Comparison of ENCODE assay signal across 8 cellular contexts in the genomic region with DNA sequence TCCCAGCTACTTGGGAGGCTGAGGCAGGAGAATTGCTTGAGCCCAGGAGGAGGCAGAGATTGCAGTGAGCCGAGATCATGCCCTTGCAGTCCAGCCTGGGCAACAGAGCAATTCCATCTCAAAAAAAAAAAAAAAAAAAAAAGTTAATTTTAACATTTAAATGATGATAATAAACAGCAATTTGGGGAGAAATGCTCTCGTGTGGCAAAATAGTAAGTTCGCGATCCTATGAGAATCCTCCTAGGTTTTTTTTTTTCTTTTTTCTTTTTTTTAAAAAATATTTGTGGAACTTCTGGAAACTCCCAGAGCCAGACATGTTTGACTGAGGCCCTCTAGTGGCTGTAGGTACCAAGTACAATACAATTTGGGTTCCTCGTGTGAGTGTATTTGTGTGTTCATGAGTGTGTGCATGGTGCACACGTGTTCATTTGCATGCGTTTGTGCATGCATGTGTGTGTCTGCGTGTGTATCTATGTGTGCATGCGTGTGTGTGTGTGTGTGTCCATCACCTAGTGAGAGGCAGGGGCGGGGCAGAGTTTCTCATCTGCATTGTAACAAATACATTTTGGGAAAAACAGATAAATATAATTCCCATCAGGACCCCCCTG. TPM values are rescaled to one million over a fixed set of nuclear protein-coding genes. Genes with fewer than 3 reads are reported as not detected.
DNase-seq lines count a peak whose midpoint lies in the region; ATAC-seq, FAIRE-seq and TF ChIP-seq lines count a peak whose summit lies in the region.

No MANE protein-coding gene starts in this region.

- FAIRE-seq in H54 (lab: Jason Lieb, UNC): no peak

- no peak for TF ChIP-seq POLR2A in H54 (IDR thresholded peaks at IDR 0.05; ENCODE audit: low read depth, low read length)

- H3K4me3 ChIP-seq in fibroblast of villous mesenchyme (ENCODE audit: low read depth, low read length): no peak overlapping the region

- H3K27ac Mint-ChIP-seq in osteocyte (ENCODE audit: unreplicated experiment): no peak overlapping the region

- ATAC-seq in activated T-cell treated with anti-CD3 and anti-CD28 coated beads, Interleukin-2, amount 50 U/mL, for 4 hours: peak; percentile 32 to 51
- ATAC-seq in GM19397 (IDR thresholded peaks at IDR 0.05; ENCODE audit: unreplicated experiment) (no peak), omental fat pad (ENCODE audit: low FRiP score) (no peak)

- peak; percentile 31 for DNase-seq in COLO668 (lab: John Stamatoyannopoulos, UW; ENCODE audit: unreplicated experiment)
- peak; percentile 70 for DNase-seq in H54 (ENCODE audit: insufficient read length, low spot score)
- peak; percentile 48 for DNase-seq in NCI-H460 (ENCODE audit: extremely low read depth, low read depth)
- DNase-seq in activated T-cell treated with anti-CD3 and anti-CD28 coated beads, Interleukin-2, amount 50 U/mL, for 4 hours: peak; percentile 25
- peak; percentile 76 for DNase-seq in fibroblast of villous mesenchyme (ENCODE audit: low read depth)
- DNase-seq in osteocyte (ENCODE audit: extremely low spot score, unreplicated experiment): no peak
- DNase-seq in omental fat pad (ENCODE audit: low spot score): no peak

- peaks cover 9% of the 10 kb centered on the region for H3K27me3 Mint-ChIP-seq in activated T-cell treated with anti-CD3 and anti-CD28 coated beads, Interleukin-2, amount 50 U/mL, for 4 hours (ENCODE audit: low read depth)
- peaks cover 7% of the 10 kb centered on the region for H3K27me3 Mint-ChIP-seq in osteocyte (ENCODE audit: unreplicated experiment)

- no peaks in the 10 kb centered on the region for H3K36me3 Mint-ChIP-seq in activated T-cell treated with anti-CD3 and anti-CD28 coated beads, Interleukin-2, amount 50 U/mL, for 4 hours (ENCODE audit: insufficient read depth)
- H3K36me3 Mint-ChIP-seq in osteocyte (ENCODE audit: unreplicated experiment): no peaks in the 10 kb centered on the region

- no peaks in the 10 kb centered on the region for H3K9me3 Mint-ChIP-seq in activated T-cell treated with anti-CD3 and anti-CD28 coated beads, Interleukin-2, amount 50 U/mL, for 4 hours
- no peaks in the 10 kb centered on the region for H3K9me3 Mint-ChIP-seq in osteocyte (ENCODE audit: unreplicated experiment)

- H3K4me3 Mint-ChIP-seq in activated T-cell treated with anti-CD3 and anti-CD28 coated beads, Interleukin-2, amount 50 U/mL, for 4 hours: no peak overlapping the region
- no peak overlapping the region for H3K4me3 Mint-ChIP-seq in osteocyte (ENCODE audit: unreplicated experiment)

- peaks cover 3% of the 10 kb centered on the region for H3K4me1 Mint-ChIP-seq in activated T-cell treated with anti-CD3 and anti-CD28 coated beads, Interleukin-2, amount 50 U/mL, for 4 hours (ENCODE audit: low read depth)
- H3K4me1 Mint-ChIP-seq in osteocyte (ENCODE audit: unreplicated experiment): peaks cover 8% of the 10 kb centered on the region

- TF ChIP-seq CTCF in fibroblast of villous mesenchyme (IDR thresholded peaks at IDR 0.05; ENCODE audit: insufficient read depth, low read depth, low read length): peak; percentile 85
- TF ChIP-seq CTCF in osteocyte (IDR thresholded peaks at IDR 0.05): peak; percentile 84
- peak in 1 of 3 donors; percentile 11 for TF ChIP-seq CTCF in omental fat pad (IDR thresholded peaks at IDR 0.05)

RNA-seq across cellular contexts. Expression of gene TMPRSS9, which starts 31.2 kb away (rescaled TPM):
- 0.05 TPM in 1 of 2 replicates, not detected in the other for total RNA-seq in NCI-H460 (2014; rRNA removed; shearing (Covaris generic))
- 0.10 and 0.90 TPM in 2 replicates for polyA plus RNA-seq in NCI-H460 (2014; cell fraction: nucleus; rRNA removed)
- total RNA-seq in activated T-cell treated with anti-CD3 and anti-CD28 coated beads, Interleukin-2, amount 50 U/mL, for 4 hours: not detected
- not detected in 2 replicates for total RNA-seq in fibroblast of villous mesenchyme
- total RNA-seq in osteocyte: 0.08 TPM in 1 of 2 replicates, not detected in the other
- under 1 TPM in 1 of 4 donors, not detected in 3; 0.12 TPM for total RNA-seq in omental fat pad

RNA-seq across cellular contexts. Expression of gene TIMM13, which starts 36.2 kb away (rescaled TPM):
- total RNA-seq in NCI-H460 (2014; rRNA removed; shearing (Covaris generic)): 30.7 and 32.1 TPM in 2 replicates
- polyA plus RNA-seq in NCI-H460 (2014; cell fraction: nucleus; rRNA removed): 44.3 and 54.7 TPM in 2 replicates
- total RNA-seq in activated T-cell treated with anti-CD3 and anti-CD28 coated beads, Interleukin-2, amount 50 U/mL, for 4 hours: 100 to 1,000 TPM; 273 to 326 (median 286) TPM
- 24.2 and 34.8 TPM in 2 replicates for total RNA-seq in fibroblast of villous mesenchyme
- 108 and 109 TPM in 2 replicates for total RNA-seq in osteocyte
- total RNA-seq in omental fat pad: 10 to 100 TPM; 28.8 to 43.6 (median 41.1) TPM

Comparison
In these comparisons a context has a peak if more than half of its experiments do, and no peak if none do; other contexts are left out.
1. DNase-seq: peak in COLO668 (single experiment), H54 (single experiment), NCI-H460 (single experiment), activated T-cell treated with anti-CD3 and anti-CD28 coated beads, Interleukin-2, amount 50 U/mL, for 4 hours (single experiment) and fibroblast of villous mesenchyme (single experiment); none in osteocyte (single experiment) and omental fat pad (single experiment).
2. ATAC-seq: peak in activated T-cell treated with anti-CD3 and anti-CD28 coated beads, Interleukin-2, amount 50 U/mL, for 4 hours (2 of 2); none in GM19397 (single experiment) and omental fat pad (single experiment).